ENCODE assay signal across 1 cellular context in genomic region chr1:59523745-59524450, GRCh38.
TF ChIP-seq lines count a peak whose summit lies in the region.

No MANE protein-coding gene starts in this region.

TF ChIP-seq in HepG2, 621 proteins besides CTCF, POLR2A, EP300 and RAD21:
- TF ChIP-seq ZNF687 (CRISPR knock-in tag; IDR thresholded peaks at IDR 0.05) (peak; percentile 44), SMAD1 (CRISPR knock-in tag; IDR thresholded peaks at IDR 0.05; ENCODE audit: borderline replicate concordance, low read depth) (no peak)
TF ChIP-seq in HepG2: peak in this region for 1.
